ENCODE assay signal across 8 cellular contexts in the genomic region with DNA sequence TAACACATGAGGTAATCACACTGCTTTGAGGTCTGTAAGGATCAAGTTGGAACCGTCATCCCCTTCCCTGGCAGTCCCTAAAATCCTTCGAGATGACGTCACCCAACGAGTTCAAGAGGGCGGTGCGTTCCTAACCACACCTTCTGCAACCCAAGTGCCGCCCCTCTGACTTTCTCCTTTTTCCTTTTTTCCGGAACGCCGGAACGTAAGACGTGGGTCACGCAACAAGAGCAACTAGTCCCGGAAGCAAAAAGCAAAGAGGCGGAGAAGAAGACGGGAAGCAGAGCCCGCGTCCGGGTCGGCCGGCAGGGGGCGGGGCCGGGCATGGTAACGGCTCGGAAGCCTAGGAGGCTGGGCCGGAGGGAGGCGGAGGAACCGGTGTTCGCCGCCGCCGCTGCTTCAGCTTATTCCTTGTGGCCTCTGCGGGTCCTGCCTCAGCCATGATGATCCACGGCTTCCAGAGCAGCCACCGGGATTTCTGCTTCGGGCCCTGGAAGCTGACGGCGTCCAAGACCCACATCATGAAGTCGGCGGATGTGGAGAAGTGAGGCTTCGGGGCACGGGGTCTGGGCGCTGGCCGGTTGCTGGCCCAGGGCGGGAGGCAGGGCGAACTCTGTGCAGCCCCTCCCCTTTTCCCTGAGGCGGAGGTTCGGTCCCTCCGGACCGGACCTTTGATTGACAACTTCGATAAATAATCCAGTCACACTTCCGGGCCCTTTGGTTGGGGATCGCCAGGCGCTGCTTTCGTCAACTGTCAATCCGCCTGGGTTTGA.
DNase-seq lines count a peak whose midpoint lies in the region; ATAC-seq lines count a peak whose summit lies in the region.

Gene TIPRL (plus strand): TSS at position 325 of the 773 bp plus-strand sequence. CDS start 116 bp downstream, at position 441.

- DNase-seq in AG20443 (ENCODE audit: low spot score) (peak; percentile 97), NCI-H345 treated with DMSO at 0.1 percent for 48 hours (lab: John Stamatoyannopoulos, UW; ENCODE audit: unreplicated experiment) (peak; percentile 96), cerebellar nuclear complex (lab: John Stamatoyannopoulos, UW) (peak; percentile 78 to 87), islet precursor cell (peak; percentile 99)
- DNase-seq in activated CD4-positive, CD25-positive, alpha-beta regulatory T cell treated with anti-CD3 and anti-CD28 coated beads, Interleukin-2, amount 50 U/mL, for 16 hours (ENCODE audit: low read depth, low spot score): peak; percentile 84
- peak; percentile 93 to 95 (median 94) for DNase-seq in stimulated activated CD4-positive, alpha-beta T cell treated with anti-CD3 and anti-CD28 coated beads, Interleukin-12 subunit alpha, Interleukin-12 subunit beta, amount 100 ng/mL, for 48 hours (ENCODE audit: low read depth in 2 of 3, low spot score in 1 of 3)

- ATAC-seq in GM19025 (IDR thresholded peaks at IDR 0.05; ENCODE audit: low read depth, unreplicated experiment) (peak; percentile 88), HG03342 (IDR thresholded peaks at IDR 0.05; ENCODE audit: unreplicated experiment) (peak; percentile 91)

Comparison
In these comparisons a context has a peak if more than half of its experiments do, and no peak if none do; other contexts are left out.
1. Peak in every context shown above with its lines: DNase-seq and ATAC-seq.